Comparison of ENCODE assay signal across 10 cellular contexts in the genomic region with DNA sequence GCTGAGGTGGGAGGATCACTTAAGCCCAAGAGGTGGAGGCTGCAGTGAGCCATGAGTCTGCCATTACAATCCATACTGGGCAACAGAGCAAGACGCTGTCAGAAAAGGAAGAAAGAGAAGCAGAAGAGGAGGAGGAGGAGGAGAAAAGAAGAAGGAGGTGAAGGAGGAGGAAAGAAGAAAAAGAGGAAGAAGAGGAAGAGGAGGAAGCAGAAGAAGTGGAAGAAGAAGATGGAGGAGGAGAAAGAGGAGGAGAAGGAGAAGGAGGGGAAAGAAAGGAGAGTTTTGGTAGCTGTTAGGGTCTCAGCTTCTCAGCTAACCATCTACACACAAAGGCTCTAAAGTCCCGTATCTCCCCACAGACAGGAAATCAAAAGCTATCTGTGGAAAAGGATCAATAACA.
"Had no signal": no experiment of that assay in that cellular context is flagged by ENCODE, and none has a peak within 500 bp of the region (broad histone marks: within the 10 kb centered on the region; RNA-seq: fewer than 3 reads in every experiment).

No MANE protein-coding gene starts in this region.

- DNase-seq: GM23248, GOT3, H9, HCEC 1CT, HFFc6, IMR-90, KBM-7 had no signal

- H3K9ac ChIP-seq: GM23248, KMS-11 had no signal

- H3K9me3 Mint-ChIP-seq: H9, HFFc6 had no signal

- H3K27ac ChIP-seq: GM23248, KMS-11 had no signal

- FAIRE-seq: H54, HTR-8/SVneo had no signal

- H3K4me2 ChIP-seq: KMS-11 had no signal

- H2AFZ ChIP-seq: GM23248 had no signal

- H3K27ac Mint-ChIP-seq: H9, HFFc6 had no signal

- H3K4me3 ChIP-seq: GM23248 had no signal

- H3K4me3 Mint-ChIP-seq: H9, HFFc6 had no signal
